In the genomic region with DNA sequence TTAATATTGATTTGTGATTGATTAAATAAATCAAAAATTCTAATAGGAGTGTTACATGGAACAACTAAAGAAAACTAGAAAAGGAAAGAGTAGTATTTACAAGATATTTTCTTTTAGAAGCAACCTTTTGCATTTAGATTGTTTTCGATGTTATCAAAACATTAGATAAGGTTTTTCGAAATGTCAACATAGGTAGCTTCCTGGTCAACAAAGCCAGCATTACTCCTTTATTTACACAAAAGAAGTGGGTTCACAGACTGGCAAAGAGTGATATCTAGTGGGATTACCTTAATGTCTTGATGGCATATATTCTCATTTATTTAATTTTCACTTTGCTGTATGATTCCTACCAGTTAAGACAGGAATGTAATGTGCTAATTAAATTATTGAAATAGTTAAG, we compare ENCODE assay signal across 5 cellular contexts.
"Had no signal": no experiment of that assay in that cellular context is flagged by ENCODE, and none has a peak within 500 bp of the region (broad histone marks: within the 10 kb centered on the region; RNA-seq: fewer than 3 reads in every experiment).

No MANE protein-coding gene starts in this region.

- H3K4me3 Mint-ChIP-seq: GM23338, H9, IgD-negative memory B cell had no signal

- H3K36me3 Mint-ChIP-seq: IgD-negative memory B cell had no signal

- H3K9me3 Mint-ChIP-seq: GM23338, H9, IgD-negative memory B cell had no signal

- H3K27ac Mint-ChIP-seq: GM23338, H9, IgD-negative memory B cell had no signal

- ATAC-seq: GM23338 had no signal

- DNase-seq: H9, HCEC 1CT, KBM-7 had no signal

- H3K4me3 ChIP-seq: GM23338 had no signal

- H3K27me3 Mint-ChIP-seq: IgD-negative memory B cell had no signal

- H3K4me1 Mint-ChIP-seq: IgD-negative memory B cell had no signal
